19 cellular contexts compared by ENCODE assay signal in genomic region chr1:231202125-231202633, GRCh38. TPM values are rescaled to one million over a fixed set of nuclear protein-coding genes. Genes with fewer than 3 reads are reported as not detected.
DNase-seq lines count a peak whose midpoint lies in the region; ATAC-seq and TF ChIP-seq lines count a peak whose summit lies in the region.
"Had no signal": no experiment of that assay in that cellular context is flagged by ENCODE, and none has a peak within 500 bp of the region (broad histone marks: within the 10 kb centered on the region; RNA-seq: fewer than 3 reads in every experiment).

No MANE protein-coding gene starts in this region.

- TF ChIP-seq CTCF in lower lobe of right lung (IDR thresholded peaks at IDR 0.05), result no peak
- TF ChIP-seq CTCF in RWPE1 (conservative IDR thresholded peaks at IDR 0.05; ENCODE audit: low read depth), result no peak

- H3K9me3 ChIP-seq in lower lobe of right lung, result no peaks in the 10 kb centered on the region
- H3K9me3 ChIP-seq: Caco-2, MG63 had no signal

- intact Hi-C loops in lower lobe of right lung (cut with DNase I), result no loop called here

- no peak for ATAC-seq in lower lobe of right lung
- ATAC-seq: Right ventricle myocardium inferior had no signal

- H3K27me3 ChIP-seq in lower lobe of right lung (ENCODE audit: low read depth), result no peaks in the 10 kb centered on the region

- H3K4me3 ChIP-seq in lower lobe of right lung, result no peak overlapping the region
- H3K4me3 ChIP-seq: MG63 had no signal

- H3K27ac ChIP-seq in lower lobe of right lung (no peak overlapping the region), RWPE1 (no peak overlapping the region)
- H3K27ac ChIP-seq: HL-60, KMS-11 had no signal

- H3K36me3 ChIP-seq in lower lobe of right lung, result no peaks in the 10 kb centered on the region
- H3K36me3 ChIP-seq: MG63 had no signal

- DNase-seq in AML-193 (lab: John Stamatoyannopoulos, UW), result peak; percentile 34 to 50
- peak in 55 of 76 experiments; percentile 7 to 86 (median 57) for DNase-seq in HUDEP-2 (lab: John Stamatoyannopoulos, UW; ENCODE audit: unreplicated experiment in 76 of 76)
- DNase-seq in OCI-M1 (lab: John Stamatoyannopoulos, UW), result peak; percentile 94
- peak; percentile 9 for DNase-seq in amniotic epithelial cell (ENCODE audit: low read depth)
- no peak for DNase-seq in lower lobe of right lung
- DNase-seq in NCI-H446 (lab: John Stamatoyannopoulos, UW), result no peak
- no peak for DNase-seq in RWPE1 (ENCODE audit: low spot score)
- DNase-seq: Caco-2; CD4-positive, CD25-positive, alpha-beta regulatory T cell; H9; MG63; NCI-H1417; NCI-H187 treated with DMSO at 0.1 percent for 48 hours; NCI-H446 treated with DMSO at 0.1 percent for 48 hours; T-helper 1 cell had no signal

- POLR2A ChIA-PET in RWPE1 (lab: Yijun Ruan, JAX; ENCODE audit: low non-redundant PET), result no interaction called here

- CTCF ChIA-PET in RWPE1 (lab: Yijun Ruan, JAX), result interaction anchor here (0.9 kb wide), 1 partner anchor 9 kb away, joined by 3 read pairs; no protein-coding TSS in a partner anchor

- H3K4me1 ChIP-seq in lower lobe of right lung, result no peaks in the 10 kb centered on the region

RNA-seq across cellular contexts. Expression of gene GNPAT, which starts 38.8 kb away (rescaled TPM):
- 36.7 TPM for total RNA-seq in lower lobe of right lung

RNA-seq across cellular contexts. Expression of gene TRIM67, which starts 40.3 kb away (rescaled TPM):
- not detected for total RNA-seq in lower lobe of right lung
- total RNA-seq: B cell; CD4-positive, CD25-positive, alpha-beta regulatory T cell; H9 had no signal

Comparison
In these comparisons a context has a peak if more than half of its experiments do, and no peak if none do; other contexts are left out.
1. DNase-seq: peak in AML-193 (2 of 2), HUDEP-2 (55 of 76), OCI-M1 (single experiment) and amniotic epithelial cell (single experiment); none in lower lobe of right lung (single experiment), NCI-H446 (0 of 2) and RWPE1 (single experiment).